ENCODE assay signal across 8 cellular contexts in genomic region chr1:235650341-235651169, GRCh38. TPM values are rescaled to one million over a fixed set of nuclear protein-coding genes. Genes with fewer than 3 reads are reported as not detected.
A peak's percentile ranks its signal among the peaks of the same experiment; 100 is the strongest.
DNase-seq lines count a peak whose midpoint lies in the region; ATAC-seq and TF ChIP-seq lines count a peak whose summit lies in the region.

No MANE protein-coding gene starts in this region.

- H3K9me3 Mint-ChIP-seq in chondrocyte (ENCODE audit: low read depth) (peaks cover 3% of the 10 kb centered on the region), mesothelial cell of epicardium (no peaks in the 10 kb centered on the region)

- H3K4me1 Mint-ChIP-seq in chondrocyte (ENCODE audit: low read depth) (peaks cover 15% of the 10 kb centered on the region), mesothelial cell of epicardium (peaks cover 15% of the 10 kb centered on the region)

- TF ChIP-seq CTCF in chondrocyte (IDR thresholded peaks at IDR 0.05) (no peak), mesothelial cell of epicardium (IDR thresholded peaks at IDR 0.05; ENCODE audit: unreplicated experiment) (no peak)

- no peak for ATAC-seq in GM19467 (IDR thresholded peaks at IDR 0.05; ENCODE audit: unreplicated experiment)

- in situ Hi-C loops in KBM-7 (cut with MboI; ENCODE audit: low pct_unique_long_range_greater_than_20kb, low sequenced_read_pairs): no loop called here

- H3K4me3 Mint-ChIP-seq in chondrocyte (ENCODE audit: unreplicated experiment) (peak overlapping the region; percentile 55), mesothelial cell of epicardium (peak overlapping the region; percentile 64)

- peak; percentile 35 for DNase-seq in DMS79 (lab: John Stamatoyannopoulos, UW)
- DNase-seq in NCI-H1417 treated with DMSO at 0.1 percent for 48 hours (lab: John Stamatoyannopoulos, UW): peak; percentile 44
- no peak for DNase-seq in chondrocyte (ENCODE audit: low spot score)
- DNase-seq in mesothelial cell of epicardium (ENCODE audit: low spot score in 2 of 2, unreplicated experiment in 2 of 2): peak in 1 of 2 experiments; percentile 56
- DNase-seq in SKM-1 (lab: John Stamatoyannopoulos, UW; ENCODE audit: unreplicated experiment): no peak
- DNase-seq in KBM-7: no peak
- DNase-seq in UCSD-AML1 (lab: John Stamatoyannopoulos, UW; ENCODE audit: unreplicated experiment): no peak

- no peak overlapping the region for H3K27ac Mint-ChIP-seq in chondrocyte (ENCODE audit: unreplicated experiment)
- peak overlapping the region; percentile 27 for H3K27ac Mint-ChIP-seq in mesothelial cell of epicardium

- H3K27me3 Mint-ChIP-seq in chondrocyte (ENCODE audit: low read depth) (peaks cover 44% of the 10 kb centered on the region), mesothelial cell of epicardium (ENCODE audit: low read depth) (peaks cover 77% of the 10 kb centered on the region)

- H3K36me3 Mint-ChIP-seq in chondrocyte (ENCODE audit: low read depth) (peaks cover 2% of the 10 kb centered on the region), mesothelial cell of epicardium (no peaks in the 10 kb centered on the region)

RNA-seq across cellular contexts. Expression of gene GNG4, which starts 1.0 kb away (rescaled TPM):
- total RNA-seq in chondrocyte (0.19 to 0.60 TPM (median 0.38 TPM) in 3 replicates), mesothelial cell of epicardium (2.6 to 3.2 TPM (median 2.9 TPM) in 3 replicates)

Comparison
In these comparisons a context has a peak if more than half of its experiments do, and no peak if none do; other contexts are left out.
1. DNase-seq: peak in DMS79 (single experiment) and NCI-H1417 treated with DMSO at 0.1 percent for 48 hours (single experiment); none in chondrocyte (single experiment), SKM-1 (single experiment), KBM-7 (single experiment) and UCSD-AML1 (single experiment).